8 cellular contexts compared by ENCODE assay signal in the genomic region with DNA sequence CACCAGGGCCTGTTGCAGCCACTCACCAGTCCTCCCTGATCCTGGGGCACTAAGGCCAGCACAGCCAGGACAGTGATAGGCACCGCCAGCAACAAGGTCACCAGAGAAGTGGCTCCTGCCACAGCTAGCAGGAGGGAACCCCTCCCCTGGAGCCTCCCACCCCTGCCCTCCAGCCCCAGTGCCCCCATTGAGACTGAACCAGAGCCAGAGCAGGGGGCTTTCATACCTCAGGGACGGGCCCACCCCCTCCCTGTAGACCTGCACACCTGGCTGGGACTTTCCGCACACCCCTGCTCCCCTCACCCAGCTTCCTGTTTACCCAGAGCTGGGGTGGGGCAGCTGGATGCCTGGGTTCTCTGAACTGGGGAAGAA. TPM values are rescaled to one million over a fixed set of nuclear protein-coding genes. Genes with fewer than 3 reads are reported as not detected.
DNase-seq lines count a peak whose midpoint lies in the region; ATAC-seq lines count a peak whose summit lies in the region.

A gene with protein sequence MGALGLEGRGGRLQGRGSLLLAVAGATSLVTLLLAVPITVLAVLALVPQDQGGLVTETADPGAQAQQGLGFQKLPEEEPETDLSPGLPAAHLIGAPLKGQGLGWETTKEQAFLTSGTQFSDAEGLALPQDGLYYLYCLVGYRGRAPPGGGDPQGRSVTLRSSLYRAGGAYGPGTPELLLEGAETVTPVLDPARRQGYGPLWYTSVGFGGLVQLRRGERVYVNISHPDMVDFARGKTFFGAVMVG (minus strand): TSS at position 195 of the 372 bp plus-strand sequence. CDS start 7 bp downstream, at position 188.

- peaks cover 0 to 1% of the 10 kb centered on the region in 2 donors for H3K27me3 Mint-ChIP-seq in CD8-positive, alpha-beta memory T cell
- H3K27me3 Mint-ChIP-seq in T-cell, result no peaks in the 10 kb centered on the region

- peaks cover 9 to 43% (median 18%) of the 10 kb centered on the region in 3 donors for H3K36me3 Mint-ChIP-seq in CD8-positive, alpha-beta memory T cell
- H3K36me3 Mint-ChIP-seq in T-cell, result peaks cover 29% of the 10 kb centered on the region

- peak within 1 kb of the TSS; percentile 85 for H3K27ac ChIP-seq in CD8-positive, alpha-beta memory T cell (ENCODE audit: low read depth, low read length)
- H3K27ac ChIP-seq in caudate nucleus (ENCODE audit: low read depth, low read length) (peak within 1 kb of the TSS; percentile 76), mucosa of rectum (ENCODE audit: low read depth in 2 of 2, low read length in 2 of 2) (peak within 1 kb of the TSS; percentile 73 to 79), aorta (ENCODE audit: low read depth in 1 of 2, low read length in 2 of 2) (peak within 1 kb of the TSS in 1 of 2 donors; percentile 7)

- WGBS in aorta, 2 donors, result 81 to 86% methylated on average over 3 of the region's 3 CpGs

- H3K27me3 ChIP-seq in CD8-positive, alpha-beta memory T cell (ENCODE audit: insufficient read depth, low read length, poor library complexity, severe bottlenecking), result no peaks in the 10 kb centered on the region
- H3K27me3 ChIP-seq in mucosa of rectum (ENCODE audit: control insufficient read depth in 2 of 2, insufficient read depth in 2 of 2, low read length in 2 of 2), result peaks cover 7 to 14% of the 10 kb centered on the region in 2 donors
- H3K27me3 ChIP-seq in aorta (ENCODE audit: control insufficient read depth in 1 of 2, insufficient read depth in 2 of 2, low read length in 1 of 2), result no peaks in the 10 kb centered on the region

- H3K9me3 ChIP-seq in CD8-positive, alpha-beta memory T cell (ENCODE audit: low read length), result no peaks in the 10 kb centered on the region
- H3K9me3 ChIP-seq in mucosa of rectum (ENCODE audit: control insufficient read depth in 2 of 2, low read length in 2 of 2) (no peaks in the 10 kb centered on the region), aorta (ENCODE audit: control insufficient read depth, low read length) (no peaks in the 10 kb centered on the region)

- peaks cover 3% of the 10 kb centered on the region for H3K36me3 ChIP-seq in CD8-positive, alpha-beta memory T cell (ENCODE audit: insufficient read depth, low read length)
- H3K36me3 ChIP-seq in mucosa of rectum (ENCODE audit: control insufficient read depth in 2 of 2, insufficient read depth in 2 of 2, low read length in 2 of 2), result no peaks in the 10 kb centered on the region
- no peaks in the 10 kb centered on the region for H3K36me3 ChIP-seq in aorta (ENCODE audit: control insufficient read depth in 1 of 2, insufficient read depth in 2 of 2, low read length in 1 of 2)

- H3K4me3 ChIP-seq in CD8-positive, alpha-beta memory T cell (ENCODE audit: low read length), result peak within 1 kb of the TSS; percentile 93
- peak within 1 kb of the TSS; percentile 83 to 93 for H3K4me3 ChIP-seq in mucosa of rectum (ENCODE audit: low read length in 2 of 2)
- H3K4me3 ChIP-seq in aorta (ENCODE audit: low read length in 2 of 2), result peak within 1 kb of the TSS; percentile 20 to 32

- ATAC-seq in T-cell (replicated peaks in 1 of 4) (peak; percentile 66 to 76 (median 70)), aorta (ENCODE audit: low FRiP score) (no peak), HG03342 (IDR thresholded peaks at IDR 0.05; ENCODE audit: unreplicated experiment) (no peak), GM21381 (IDR thresholded peaks at IDR 0.05; ENCODE audit: unreplicated experiment) (no peak)

- H3K9me3 Mint-ChIP-seq in CD8-positive, alpha-beta memory T cell, result no peaks in the 10 kb centered on the region
- H3K9me3 Mint-ChIP-seq in T-cell, result no peaks in the 10 kb centered on the region

- intact Hi-C loops in aorta (cut with DNase I), result no loop called here

- H3K4me1 Mint-ChIP-seq in CD8-positive, alpha-beta memory T cell, result peaks cover 70 to 88% (median 80%) of the 10 kb centered on the region in 3 donors
- H3K4me1 Mint-ChIP-seq in T-cell, result peaks cover 75 to 83% (median 81%) of the 10 kb centered on the region in 3 donors

- CTCF ChIA-PET in CD8-positive, alpha-beta memory T cell (lab: Charles Lee), result interaction anchor here (1.2 to 22.0 kb wide), 5 partner anchors 1 to 85 kb away, joined by 3 to 692 read pairs (median 576); partner anchors contain the start of genes ATP6V1G2, DDX39B, LST1 and LTA
- CTCF ChIA-PET in T-cell (lab: Charles Lee), result interaction anchor here (0.6 to 8.3 kb wide), 12 partner anchors 7 to 292 kb away, joined by 3 to 167 read pairs (median 6); partner anchors contain the start of genes NCR3 (in 1 of the 2), NFKBIL1 (in 1 of the 2) and TNF (in 1 of the 2)

- POLR2A ChIA-PET in CD8-positive, alpha-beta memory T cell (lab: Charles Lee), result interaction anchor here (0.6 to 7.6 kb wide), 11 partner anchors 8 to 1389 kb away, joined by 3 to 91 read pairs (median 5); partner anchors contain the start of genes C6orf47, DDX39B and NCR3
- POLR2A ChIA-PET in T-cell (lab: Charles Lee), result interaction anchor here (0.6 to 1.6 kb wide), 4 partner anchors 11 to 19 kb away, joined by 3 to 6 read pairs (median 3); partner anchors contain the start of gene NCR3 (in 1 of the 2)

- peak within 1 kb of the TSS; percentile 87 to 100 (median 96) for H3K27ac Mint-ChIP-seq in CD8-positive, alpha-beta memory T cell
- peak within 1 kb of the TSS; percentile 94 to 98 for H3K27ac Mint-ChIP-seq in T-cell

- H3K4me3 Mint-ChIP-seq in CD8-positive, alpha-beta memory T cell, result peak within 1 kb of the TSS; percentile 98 to 100 (median 99)
- H3K4me3 Mint-ChIP-seq in T-cell, result peak within 1 kb of the TSS; percentile 97 to 100 (median 99)

- peak within 1 kb of the TSS; percentile 78 to 89 for H3K9ac ChIP-seq in mucosa of rectum (ENCODE audit: low read depth in 1 of 2, low read length in 2 of 2)

- DNase-seq in CD8-positive, alpha-beta memory T cell, result peak; percentile 34 to 84 (median 60)
- DNase-seq in T-cell, result peak; percentile 53 to 87 (median 77)
- DNase-seq in caudate nucleus (lab: John Stamatoyannopoulos, UW), result no peak
- no peak for DNase-seq in aorta
- DNase-seq in NCI-H1417 treated with DMSO at 0.1 percent for 48 hours (lab: John Stamatoyannopoulos, UW), result no peak

- H3K4me1 ChIP-seq in CD8-positive, alpha-beta memory T cell (ENCODE audit: insufficient read depth, low read length), result peaks cover 80% of the 10 kb centered on the region
- H3K4me1 ChIP-seq in mucosa of rectum (ENCODE audit: control insufficient read depth in 2 of 2, insufficient read depth in 2 of 2, low read length in 2 of 2) (peaks cover 9 to 14% of the 10 kb centered on the region in 2 donors), aorta (ENCODE audit: control insufficient read depth in 1 of 2, insufficient read depth in 2 of 2, low read length in 2 of 2) (no peaks in the 10 kb centered on the region)

RNA-seq across cellular contexts. Expression of the gene that starts here (rescaled TPM):
- total RNA-seq in CD8-positive, alpha-beta memory T cell, result 100 to 1,000 TPM; 196 to 206 TPM
- 1,182 TPM for polyA plus RNA-seq in CD8-positive, alpha-beta memory T cell
- 100 to 1,000 TPM; 398 to 926 (median 813) TPM for total RNA-seq in T-cell
- total RNA-seq in aorta, result 1 to 10 TPM; 1.4 to 3.6 TPM
- polyA plus RNA-seq in aorta, result 1 to 10 TPM in 1 of 2 donors, under 1 TPM in 1; 0.88 to 2.5 TPM

Comparison
In these comparisons a context has a peak if more than half of its experiments do, and no peak if none do; other contexts are left out.
1. RNA of the gene that starts here (total RNA-seq): 398 to 926 TPM in T-cell and 196 to 206 TPM in CD8-positive, alpha-beta memory T cell; 1.4 to 3.6 TPM in aorta; every median in the first group is over 10 times any median in the second.
2. RNA of the gene that starts here (polyA plus RNA-seq): 1,182 TPM in CD8-positive, alpha-beta memory T cell (single experiment); 0.88 to 2.5 TPM in aorta; every median in the first group is over 100 times any median in the second.
3. DNase-seq: peak in CD8-positive, alpha-beta memory T cell (5 of 5) and T-cell (34 of 34); none in caudate nucleus (0 of 61), aorta (0 of 2) and NCI-H1417 treated with DMSO at 0.1 percent for 48 hours (single experiment).
4. H3K4me3 ChIP-seq: peak in every context shown above with its lines; median percentile 93 in CD8-positive, alpha-beta memory T cell; 88 in mucosa of rectum; 26 in aorta.
5. ATAC-seq: peak in T-cell (4 of 4); none in aorta (single experiment), HG03342 (single experiment) and GM21381 (single experiment).